Comparison of ENCODE assay signal across 8 cellular contexts in the genomic region with DNA sequence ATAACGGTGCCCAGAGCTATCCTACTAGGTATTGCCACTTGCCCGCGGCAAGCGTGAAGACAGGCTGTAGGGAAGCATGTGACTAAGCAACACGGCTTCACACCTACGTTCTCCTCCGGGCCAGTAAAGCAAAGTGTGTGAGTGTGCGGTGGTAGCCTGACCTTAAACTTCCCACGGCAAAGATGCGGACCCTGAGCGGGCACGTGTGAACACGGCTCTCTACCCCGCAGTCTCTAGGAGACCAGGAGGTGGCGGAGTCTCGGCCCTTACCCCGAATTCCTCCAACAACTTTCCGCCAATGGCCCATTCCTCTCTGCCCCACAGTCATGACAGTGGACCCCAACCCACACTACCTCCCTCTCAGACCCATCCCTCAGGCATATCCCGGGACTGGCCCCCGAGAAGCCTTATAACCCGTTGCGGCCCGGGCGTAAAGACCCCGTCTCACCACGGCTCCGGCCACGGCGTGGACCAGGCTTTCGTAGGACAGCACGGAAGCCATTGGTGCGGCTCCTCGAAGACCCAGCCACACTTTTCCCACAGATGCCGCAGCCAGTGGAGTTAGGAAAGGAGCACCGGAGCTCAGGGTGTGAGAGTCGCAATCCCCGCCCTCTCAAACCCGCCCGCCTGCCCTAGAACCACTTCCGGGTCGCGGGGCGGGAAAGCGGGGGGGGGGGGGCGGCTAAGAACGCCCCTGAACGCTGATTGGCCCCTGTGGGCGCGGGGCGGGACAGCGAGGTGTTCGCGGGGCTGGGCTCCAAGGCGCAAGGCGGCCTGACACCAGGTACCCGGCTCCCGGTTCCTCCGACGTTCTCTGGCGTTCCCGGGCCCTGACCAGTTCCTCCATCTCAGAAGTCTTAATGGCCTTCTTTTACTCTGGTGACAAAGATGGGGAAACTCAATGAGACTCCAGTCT. TPM values are rescaled to one million over a fixed set of nuclear protein-coding genes. Genes with fewer than 3 reads are reported as not detected.
DNase-seq lines count a peak whose midpoint lies in the region; ATAC-seq and TF ChIP-seq lines count a peak whose summit lies in the region.

A gene with protein sequence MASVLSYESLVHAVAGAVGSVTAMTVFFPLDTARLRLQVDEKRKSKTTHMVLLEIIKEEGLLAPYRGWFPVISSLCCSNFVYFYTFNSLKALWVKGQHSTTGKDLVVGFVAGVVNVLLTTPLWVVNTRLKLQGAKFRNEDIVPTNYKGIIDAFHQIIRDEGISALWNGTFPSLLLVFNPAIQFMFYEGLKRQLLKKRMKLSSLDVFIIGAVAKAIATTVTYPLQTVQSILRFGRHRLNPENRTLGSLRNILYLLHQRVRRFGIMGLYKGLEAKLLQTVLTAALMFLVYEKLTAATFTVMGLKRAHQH (minus strand): TSS at position 600 of the 916 bp plus-strand sequence. CDS start 98 bp downstream, at position 502.

- no peaks in the 10 kb centered on the region for H3K9me3 ChIP-seq in AG04450 (ENCODE audit: control insufficient read depth, insufficient read depth, low read length)

- TF ChIP-seq POLR2A in GM18951 (IDR thresholded peaks at IDR 0.05; ENCODE audit: extremely low read depth, insufficient read depth, insufficient read length): peak; percentile 81

- H3K27me3 ChIP-seq in AG04450 (ENCODE audit: control insufficient read depth, insufficient read depth, low read length): no peaks in the 10 kb centered on the region

- ATAC-seq in HG03439 (IDR thresholded peaks at IDR 0.05; ENCODE audit: unreplicated experiment): peak; percentile 62
- ATAC-seq in left colon: peak; percentile 96

- in situ Hi-C loops in GM18951 (cut with MboI; ENCODE audit: low sequenced_read_pairs, unreplicated experiment): no loop called here

- intact Hi-C loops in left colon (cut with DNase I, micrococcal nuclease): no loop called here

- TF ChIP-seq CTCF in AG04450 (IDR thresholded peaks at IDR 0.05; ENCODE audit: low read depth, low read length): peak; percentile 62
- TF ChIP-seq CTCF in coronary artery (IDR thresholded peaks at IDR 0.05): no peak

- CTCF ChIA-PET in AG04450 (lab: Charles Lee): interaction anchor here (0.8 to 1.2 kb wide), 2 partner anchors 9 to 125 kb away, joined by 3 to 4 read pairs; no protein-coding TSS in a partner anchor

- H3K4me3 ChIP-seq in AG04450 (ENCODE audit: low read depth, low read length): peak within 1 kb of the TSS; percentile 99
- peak within 1 kb of the TSS; percentile 78 for H3K4me3 ChIP-seq in coronary artery

- DNase-seq in AG04450 (ENCODE audit: low read depth, low spot score) (peak; percentile 29), NCI-H510A treated with DMSO at 0.1 percent for 48 hours (lab: John Stamatoyannopoulos, UW) (peak; percentile 74), coronary artery (ENCODE audit: low spot score) (peak; percentile 95), left colon (peak; percentile 88 to 93)
- DNase-seq in activated CD4-positive, alpha-beta T cell treated with anti-CD3 and anti-CD28 coated beads for 4 hours: peak; percentile 86 to 87
- peak; percentile 81 to 83 for DNase-seq in stimulated activated CD4-positive, alpha-beta T cell treated with anti-CD3 and anti-CD28 coated beads, Interleukin-1b, Interleukin-23, amount 100 ng/mL, for 4 hours (ENCODE audit: low read depth in 2 of 2)

- POLR2A ChIA-PET in AG04450 (lab: Yijun Ruan, JAX): interaction anchor here (0.6 to 2.0 kb wide), 3 partner anchors 38 to 70 kb away, joined by 3 to 9 read pairs (median 3); a partner anchor contains a TSS

- H3K27ac ChIP-seq in AG04450 (ENCODE audit: low read depth, low read length) (peak within 1 kb of the TSS; percentile 68), coronary artery (peak within 1 kb of the TSS; percentile 71 to 74)

RNA-seq across cellular contexts. Expression of the gene that starts here (rescaled TPM):
- polyA plus RNA-seq in AG04450 (2011; rRNA removed): 24.1 and 28.8 TPM in 2 replicates
- polyA minus RNA-seq in AG04450 (2011; rRNA and poly(A)+ RNA removed): 7.9 and 11.2 TPM in 2 replicates
- 10 to 100 TPM in 1 of 2 donors, 1 to 10 TPM in 1; 9.6 to 14.2 TPM for total RNA-seq in left colon

Comparison
In these comparisons a context has a peak if more than half of its experiments do, and no peak if none do; other contexts are left out.
1. Peak in every context shown above with its lines: DNase-seq, ATAC-seq, H3K4me3 ChIP-seq and H3K27ac ChIP-seq.
2. DNase-seq: peak in every context shown above with its lines; median percentile 95 in coronary artery; 90 in left colon; 86 in activated CD4-positive, alpha-beta T cell treated with anti-CD3 and anti-CD28 coated beads for 4 hours; 82 in stimulated activated CD4-positive, alpha-beta T cell treated with anti-CD3 and anti-CD28 coated beads, Interleukin-1b, Interleukin-23, amount 100 ng/mL, for 4 hours; 74 in NCI-H510A treated with DMSO at 0.1 percent for 48 hours; 29 in AG04450.